ENCODE assay signal across 21 cellular contexts in genomic region chr20:22437354-22437753, GRCh38.
"Had no signal": no experiment of that assay in that cellular context is flagged by ENCODE, and none has a peak within 500 bp of the region (broad histone marks: within the 10 kb centered on the region; RNA-seq: fewer than 3 reads in every experiment).

No MANE protein-coding gene starts in this region.

- DNase-seq: Kasumi-1, MM.1S, NCI-H1092 treated with DMSO at 0.1 percent for 48 hours, NCI-H1436, NCI-H187, NCI-H2029, NCI-H2081 treated with DMSO at 0.1 percent for 48 hours, NCI-H2171, NCI-H226, NCI-H446, NCI-H510A, NCI-H524 treated with DMSO at 0.1 percent for 48 hours, NCI-H69, NCI-H774, SHP77, SK-N-SH had no signal

- H3K4me3 Mint-ChIP-seq: IgD-negative memory B cell had no signal

- H3K27ac ChIP-seq: KMS-11, RWPE1 had no signal

- H3K27ac Mint-ChIP-seq: IgD-negative memory B cell had no signal

- H3K4me3 ChIP-seq: K562 had no signal

- H3K27me3 Mint-ChIP-seq: IgD-negative memory B cell had no signal

- H3K9ac ChIP-seq: KMS-11, SK-N-SH had no signal

- H3K9me3 ChIP-seq: SK-N-SH had no signal

- ATAC-seq: Panc1 had no signal
